1 cellular context compared by ENCODE assay signal in the genomic region with DNA sequence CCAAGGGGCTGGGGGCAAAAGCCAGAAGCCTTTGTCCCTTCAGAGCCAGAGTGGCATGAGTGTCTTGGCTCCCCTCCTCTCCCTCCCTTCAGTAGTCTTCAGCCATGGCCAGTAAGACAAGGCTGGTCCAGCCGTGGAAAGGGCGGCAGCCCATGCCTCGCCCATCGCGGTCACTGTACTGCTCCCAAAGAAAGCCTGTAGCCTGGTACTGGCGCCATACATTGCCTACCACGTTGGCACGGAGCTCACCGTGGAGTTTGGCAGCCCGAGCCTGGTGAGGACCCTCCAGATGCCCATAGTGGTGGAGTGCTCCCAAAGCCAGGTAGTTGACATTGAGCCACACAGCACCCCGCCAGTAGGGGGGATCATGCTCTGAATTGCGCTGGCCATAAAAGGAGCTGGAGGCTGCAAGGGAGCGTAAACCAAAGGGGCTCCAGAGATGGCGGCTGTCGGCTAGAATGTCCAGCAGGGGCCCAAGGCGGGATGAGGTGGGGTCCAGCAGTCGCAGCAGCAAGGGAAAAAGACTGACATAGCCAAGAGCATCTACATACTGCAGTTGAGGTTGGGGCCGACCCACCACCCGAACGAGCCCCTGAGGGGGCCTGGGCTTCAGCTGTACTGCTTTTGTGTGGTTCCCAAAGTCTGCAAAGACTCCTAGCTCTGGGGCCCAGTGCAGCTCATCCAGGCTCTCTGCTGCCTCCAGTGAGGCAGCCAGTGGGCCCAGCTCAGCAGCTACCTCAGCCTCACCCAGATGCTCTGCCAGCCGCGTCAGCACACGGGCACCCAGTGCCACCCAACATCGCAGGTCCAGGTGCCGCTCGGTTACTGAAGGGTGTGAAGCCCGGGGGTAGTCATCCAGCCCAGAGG.
TF ChIP-seq lines count a peak whose summit lies in the region.

No MANE protein-coding gene starts in this region.

TF ChIP-seq in HepG2, 621 proteins besides CTCF, POLR2A, EP300 and RAD21 (continued from another document and continues in another):
- TF ChIP-seq, protein P1, sequence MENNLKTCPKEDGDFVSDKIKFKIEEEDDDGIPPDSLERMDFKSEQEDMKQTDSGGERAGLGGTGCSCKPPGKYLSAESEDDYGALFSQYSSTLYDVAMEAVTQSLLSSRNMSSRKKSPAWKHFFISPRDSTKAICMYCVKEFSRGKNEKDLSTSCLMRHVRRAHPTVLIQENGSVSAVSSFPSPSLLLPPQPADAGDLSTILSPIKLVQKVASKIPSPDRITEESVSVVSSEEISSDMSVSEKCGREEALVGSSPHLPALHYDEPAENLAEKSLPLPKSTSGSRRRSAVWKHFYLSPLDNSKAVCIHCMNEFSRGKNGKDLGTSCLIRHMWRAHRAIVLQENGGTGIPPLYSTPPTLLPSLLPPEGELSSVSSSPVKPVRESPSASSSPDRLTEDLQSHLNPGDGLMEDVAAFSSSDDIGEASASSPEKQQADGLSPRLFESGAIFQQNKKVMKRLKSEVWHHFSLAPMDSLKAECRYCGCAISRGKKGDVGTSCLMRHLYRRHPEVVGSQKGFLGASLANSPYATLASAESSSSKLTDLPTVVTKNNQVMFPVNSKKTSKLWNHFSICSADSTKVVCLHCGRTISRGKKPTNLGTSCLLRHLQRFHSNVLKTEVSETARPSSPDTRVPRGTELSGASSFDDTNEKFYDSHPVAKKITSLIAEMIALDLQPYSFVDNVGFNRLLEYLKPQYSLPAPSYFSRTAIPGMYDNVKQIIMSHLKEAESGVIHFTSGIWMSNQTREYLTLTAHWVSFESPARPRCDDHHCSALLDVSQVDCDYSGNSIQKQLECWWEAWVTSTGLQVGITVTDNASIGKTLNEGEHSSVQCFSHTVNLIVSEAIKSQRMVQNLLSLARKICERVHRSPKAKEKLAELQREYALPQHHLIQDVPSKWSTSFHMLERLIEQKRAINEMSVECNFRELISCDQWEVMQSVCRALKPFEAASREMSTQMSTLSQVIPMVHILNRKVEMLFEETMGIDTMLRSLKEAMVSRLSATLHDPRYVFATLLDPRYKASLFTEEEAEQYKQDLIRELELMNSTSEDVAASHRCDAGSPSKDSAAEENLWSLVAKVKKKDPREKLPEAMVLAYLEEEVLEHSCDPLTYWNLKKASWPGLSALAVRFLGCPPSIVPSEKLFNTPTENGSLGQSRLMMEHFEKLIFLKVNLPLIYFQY (CRISPR knock-in tag; IDR thresholded peaks at IDR 0.05; ENCODE audit: borderline replicate concordance): no peak
- TF ChIP-seq, protein P2, sequence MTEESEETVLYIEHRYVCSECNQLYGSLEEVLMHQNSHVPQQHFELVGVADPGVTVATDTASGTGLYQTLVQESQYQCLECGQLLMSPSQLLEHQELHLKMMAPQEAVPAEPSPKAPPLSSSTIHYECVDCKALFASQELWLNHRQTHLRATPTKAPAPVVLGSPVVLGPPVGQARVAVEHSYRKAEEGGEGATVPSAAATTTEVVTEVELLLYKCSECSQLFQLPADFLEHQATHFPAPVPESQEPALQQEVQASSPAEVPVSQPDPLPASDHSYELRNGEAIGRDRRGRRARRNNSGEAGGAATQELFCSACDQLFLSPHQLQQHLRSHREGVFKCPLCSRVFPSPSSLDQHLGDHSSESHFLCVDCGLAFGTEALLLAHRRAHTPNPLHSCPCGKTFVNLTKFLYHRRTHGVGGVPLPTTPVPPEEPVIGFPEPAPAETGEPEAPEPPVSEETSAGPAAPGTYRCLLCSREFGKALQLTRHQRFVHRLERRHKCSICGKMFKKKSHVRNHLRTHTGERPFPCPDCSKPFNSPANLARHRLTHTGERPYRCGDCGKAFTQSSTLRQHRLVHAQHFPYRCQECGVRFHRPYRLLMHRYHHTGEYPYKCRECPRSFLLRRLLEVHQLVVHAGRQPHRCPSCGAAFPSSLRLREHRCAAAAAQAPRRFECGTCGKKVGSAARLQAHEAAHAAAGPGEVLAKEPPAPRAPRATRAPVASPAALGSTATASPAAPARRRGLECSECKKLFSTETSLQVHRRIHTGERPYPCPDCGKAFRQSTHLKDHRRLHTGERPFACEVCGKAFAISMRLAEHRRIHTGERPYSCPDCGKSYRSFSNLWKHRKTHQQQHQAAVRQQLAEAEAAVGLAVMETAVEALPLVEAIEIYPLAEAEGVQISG (CRISPR knock-in tag; IDR thresholded peaks at IDR 0.05): peak; percentile 49; the same call in 1 of the 2 replicates
- no peak for TF ChIP-seq RARA (CRISPR knock-in tag; IDR thresholded peaks at IDR 0.05)
- 0 out of 2 replicates have a peak, but pooled peaks have one; percentile 40 for TF ChIP-seq ZNF235 (CRISPR knock-in tag; IDR thresholded peaks at IDR 0.05; ENCODE audit: borderline replicate concordance)
- TF ChIP-seq RBFOX2 (IDR thresholded peaks at IDR 0.05; ENCODE audit: low read depth, low read length): peak; percentile 74
- TF ChIP-seq AHR (CRISPR knock-in tag; IDR thresholded peaks at IDR 0.05): no peak
- TF ChIP-seq ZNF274 (CRISPR knock-in tag; IDR thresholded peaks at IDR 0.05): 0 out of 2 replicates have a peak, but pooled peaks have one; percentile 25
- TF ChIP-seq MEIS1 (CRISPR knock-in tag; IDR thresholded peaks at IDR 0.05; ENCODE audit: borderline replicate concordance): no peak
- no peak for TF ChIP-seq ZNF317 (CRISPR knock-in tag; IDR thresholded peaks at IDR 0.05)
- TF ChIP-seq XRCC5 (optimal IDR thresholded peaks at IDR 0.05; ENCODE audit: low read length): peak; percentile 80
- TF ChIP-seq NFIB (CRISPR knock-in tag; IDR thresholded peaks at IDR 0.05; ENCODE audit: borderline replicate concordance): no peak
- 0 out of 2 replicates have a peak, but pooled peaks have one; percentile 25 for TF ChIP-seq YEATS2 (CRISPR knock-in tag; IDR thresholded peaks at IDR 0.05; ENCODE audit: borderline replicate concordance)
- no peak for TF ChIP-seq ZNF264 (CRISPR knock-in tag; IDR thresholded peaks at IDR 0.05)
- no peak for TF ChIP-seq ZNF230 (CRISPR knock-in tag; IDR thresholded peaks at IDR 0.05)
- TF ChIP-seq ZNF772 (CRISPR knock-in tag; IDR thresholded peaks at IDR 0.05): no peak
- TF ChIP-seq FLYWCH1 (CRISPR knock-in tag; IDR thresholded peaks at IDR 0.05): no peak
- no peak for TF ChIP-seq ZMAT3 (CRISPR knock-in tag; conservative IDR thresholded peaks at IDR 0.05)
- TF ChIP-seq ZC3H13 (CRISPR knock-in tag; IDR thresholded peaks at IDR 0.05): 0 out of 2 replicates have a peak, but pooled peaks have one; percentile 14
- no peak for TF ChIP-seq NFRKB (IDR thresholded peaks at IDR 0.05)
- TF ChIP-seq ZNF83 (CRISPR knock-in tag; IDR thresholded peaks at IDR 0.05; ENCODE audit: borderline replicate concordance): 0 out of 2 replicates have a peak, but pooled peaks have one; percentile 41
- 0 out of 2 replicates have a peak, but pooled peaks have one; percentile 33 for TF ChIP-seq KDM5B (CRISPR knock-in tag; IDR thresholded peaks at IDR 0.05; ENCODE audit: borderline replicate concordance)
- TF ChIP-seq, protein P3, sequence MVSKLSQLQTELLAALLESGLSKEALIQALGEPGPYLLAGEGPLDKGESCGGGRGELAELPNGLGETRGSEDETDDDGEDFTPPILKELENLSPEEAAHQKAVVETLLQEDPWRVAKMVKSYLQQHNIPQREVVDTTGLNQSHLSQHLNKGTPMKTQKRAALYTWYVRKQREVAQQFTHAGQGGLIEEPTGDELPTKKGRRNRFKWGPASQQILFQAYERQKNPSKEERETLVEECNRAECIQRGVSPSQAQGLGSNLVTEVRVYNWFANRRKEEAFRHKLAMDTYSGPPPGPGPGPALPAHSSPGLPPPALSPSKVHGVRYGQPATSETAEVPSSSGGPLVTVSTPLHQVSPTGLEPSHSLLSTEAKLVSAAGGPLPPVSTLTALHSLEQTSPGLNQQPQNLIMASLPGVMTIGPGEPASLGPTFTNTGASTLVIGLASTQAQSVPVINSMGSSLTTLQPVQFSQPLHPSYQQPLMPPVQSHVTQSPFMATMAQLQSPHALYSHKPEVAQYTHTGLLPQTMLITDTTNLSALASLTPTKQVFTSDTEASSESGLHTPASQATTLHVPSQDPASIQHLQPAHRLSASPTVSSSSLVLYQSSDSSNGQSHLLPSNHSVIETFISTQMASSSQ (IDR thresholded peaks at IDR 0.05; ENCODE audit: low read depth): no peak
- TF ChIP-seq, protein P3 (CRISPR knock-in tag; IDR thresholded peaks at IDR 0.05; ENCODE audit: borderline replicate concordance): no peak
- 0 out of 2 replicates have a peak, but pooled peaks have one; percentile 9 for TF ChIP-seq ZFY (CRISPR knock-in tag; IDR thresholded peaks at IDR 0.05)
- TF ChIP-seq ZNF780A (CRISPR knock-in tag; IDR thresholded peaks at IDR 0.05): no peak
- TF ChIP-seq KAT7 (CRISPR knock-in tag; IDR thresholded peaks at IDR 0.05; ENCODE audit: borderline replicate concordance): no peak
- TF ChIP-seq, protein P4, sequence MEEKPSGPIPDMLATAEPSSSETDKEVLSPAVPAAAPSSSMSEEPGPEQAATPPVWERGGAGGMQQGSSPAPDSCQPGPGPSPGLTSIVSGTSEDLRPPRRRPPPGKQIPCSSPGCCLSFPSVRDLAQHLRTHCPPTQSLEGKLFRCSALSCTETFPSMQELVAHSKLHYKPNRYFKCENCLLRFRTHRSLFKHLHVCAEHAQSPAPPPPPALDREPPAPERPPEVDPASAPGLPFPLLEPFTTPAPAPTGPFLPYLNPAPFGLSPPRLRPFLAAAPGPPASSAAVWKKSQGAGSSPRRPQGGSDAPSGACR (CRISPR knock-in tag; IDR thresholded peaks at IDR 0.05): no peak
- TF ChIP-seq EEA1 (CRISPR knock-in tag; IDR thresholded peaks at IDR 0.05; ENCODE audit: borderline replicate concordance): no peak
- 0 out of 2 replicates have a peak, but pooled peaks have one; percentile 3 for TF ChIP-seq TBX2 (CRISPR knock-in tag; IDR thresholded peaks at IDR 0.05; ENCODE audit: borderline replicate concordance)
- 0 out of 2 replicates have a peak, but pooled peaks have one; percentile 49 for TF ChIP-seq REXO4 (CRISPR knock-in tag; IDR thresholded peaks at IDR 0.05; ENCODE audit: borderline replicate concordance)
- no peak for TF ChIP-seq ZNF792 (CRISPR knock-in tag; IDR thresholded peaks at IDR 0.05)
- TF ChIP-seq ZNF543 (CRISPR knock-in tag; IDR thresholded peaks at IDR 0.05): no peak
- TF ChIP-seq HOXA3 (CRISPR knock-in tag; IDR thresholded peaks at IDR 0.05): peak; percentile 51
- TF ChIP-seq, protein P5, sequence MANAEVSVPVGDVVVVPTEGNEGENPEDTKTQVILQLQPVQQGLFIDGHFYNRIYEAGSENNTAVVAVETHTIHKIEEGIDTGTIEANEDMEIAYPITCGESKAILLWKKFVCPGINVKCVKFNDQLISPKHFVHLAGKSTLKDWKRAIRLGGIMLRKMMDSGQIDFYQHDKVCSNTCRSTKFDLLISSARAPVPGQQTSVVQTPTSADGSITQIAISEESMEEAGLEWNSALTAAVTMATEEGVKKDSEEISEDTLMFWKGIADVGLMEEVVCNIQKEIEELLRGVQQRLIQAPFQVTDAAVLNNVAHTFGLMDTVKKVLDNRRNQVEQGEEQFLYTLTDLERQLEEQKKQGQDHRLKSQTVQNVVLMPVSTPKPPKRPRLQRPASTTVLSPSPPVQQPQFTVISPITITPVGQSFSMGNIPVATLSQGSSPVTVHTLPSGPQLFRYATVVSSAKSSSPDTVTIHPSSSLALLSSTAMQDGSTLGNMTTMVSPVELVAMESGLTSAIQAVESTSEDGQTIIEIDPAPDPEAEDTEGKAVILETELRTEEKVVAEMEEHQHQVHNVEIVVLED (CRISPR knock-in tag; IDR thresholded peaks at IDR 0.05; ENCODE audit: borderline replicate concordance): 0 out of 2 replicates have a peak, but pooled peaks have one; percentile 39
- no peak for TF ChIP-seq HDAC6 (IDR thresholded peaks at IDR 0.05; ENCODE audit: low read depth, low read length)
- TF ChIP-seq ZEB1 (IDR thresholded peaks at IDR 0.05; ENCODE audit: insufficient replicate concordance, low read depth): no peak
- TF ChIP-seq, protein P6, sequence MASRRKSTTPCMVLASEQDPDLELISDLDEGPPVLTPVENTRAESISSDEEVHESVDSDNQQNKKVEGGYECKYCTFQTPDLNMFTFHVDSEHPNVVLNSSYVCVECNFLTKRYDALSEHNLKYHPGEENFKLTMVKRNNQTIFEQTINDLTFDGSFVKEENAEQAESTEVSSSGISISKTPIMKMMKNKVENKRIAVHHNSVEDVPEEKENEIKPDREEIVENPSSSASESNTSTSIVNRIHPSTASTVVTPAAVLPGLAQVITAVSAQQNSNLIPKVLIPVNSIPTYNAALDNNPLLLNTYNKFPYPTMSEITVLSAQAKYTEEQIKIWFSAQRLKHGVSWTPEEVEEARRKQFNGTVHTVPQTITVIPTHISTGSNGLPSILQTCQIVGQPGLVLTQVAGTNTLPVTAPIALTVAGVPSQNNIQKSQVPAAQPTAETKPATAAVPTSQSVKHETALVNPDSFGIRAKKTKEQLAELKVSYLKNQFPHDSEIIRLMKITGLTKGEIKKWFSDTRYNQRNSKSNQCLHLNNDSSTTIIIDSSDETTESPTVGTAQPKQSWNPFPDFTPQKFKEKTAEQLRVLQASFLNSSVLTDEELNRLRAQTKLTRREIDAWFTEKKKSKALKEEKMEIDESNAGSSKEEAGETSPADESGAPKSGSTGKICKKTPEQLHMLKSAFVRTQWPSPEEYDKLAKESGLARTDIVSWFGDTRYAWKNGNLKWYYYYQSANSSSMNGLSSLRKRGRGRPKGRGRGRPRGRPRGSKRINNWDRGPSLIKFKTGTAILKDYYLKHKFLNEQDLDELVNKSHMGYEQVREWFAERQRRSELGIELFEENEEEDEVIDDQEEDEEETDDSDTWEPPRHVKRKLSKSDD (CRISPR knock-in tag; IDR thresholded peaks at IDR 0.05; ENCODE audit: low read depth): peak; percentile 43; the same call in 1 of the 2 replicates
- 0 out of 2 replicates have a peak, but pooled peaks have one; percentile 31 for TF ChIP-seq ZNF44 (CRISPR knock-in tag; IDR thresholded peaks at IDR 0.05)
- TF ChIP-seq, protein P7, sequence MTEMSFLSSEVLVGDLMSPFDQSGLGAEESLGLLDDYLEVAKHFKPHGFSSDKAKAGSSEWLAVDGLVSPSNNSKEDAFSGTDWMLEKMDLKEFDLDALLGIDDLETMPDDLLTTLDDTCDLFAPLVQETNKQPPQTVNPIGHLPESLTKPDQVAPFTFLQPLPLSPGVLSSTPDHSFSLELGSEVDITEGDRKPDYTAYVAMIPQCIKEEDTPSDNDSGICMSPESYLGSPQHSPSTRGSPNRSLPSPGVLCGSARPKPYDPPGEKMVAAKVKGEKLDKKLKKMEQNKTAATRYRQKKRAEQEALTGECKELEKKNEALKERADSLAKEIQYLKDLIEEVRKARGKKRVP (CRISPR knock-in tag; IDR thresholded peaks at IDR 0.05): no peak
- no peak for TF ChIP-seq ISX (CRISPR knock-in tag; conservative IDR thresholded peaks at IDR 0.05)
- TF ChIP-seq ZNF180 (CRISPR knock-in tag; IDR thresholded peaks at IDR 0.05; ENCODE audit: borderline replicate concordance, low read depth): no peak
